1 cellular context compared by ENCODE assay signal in the genomic region with DNA sequence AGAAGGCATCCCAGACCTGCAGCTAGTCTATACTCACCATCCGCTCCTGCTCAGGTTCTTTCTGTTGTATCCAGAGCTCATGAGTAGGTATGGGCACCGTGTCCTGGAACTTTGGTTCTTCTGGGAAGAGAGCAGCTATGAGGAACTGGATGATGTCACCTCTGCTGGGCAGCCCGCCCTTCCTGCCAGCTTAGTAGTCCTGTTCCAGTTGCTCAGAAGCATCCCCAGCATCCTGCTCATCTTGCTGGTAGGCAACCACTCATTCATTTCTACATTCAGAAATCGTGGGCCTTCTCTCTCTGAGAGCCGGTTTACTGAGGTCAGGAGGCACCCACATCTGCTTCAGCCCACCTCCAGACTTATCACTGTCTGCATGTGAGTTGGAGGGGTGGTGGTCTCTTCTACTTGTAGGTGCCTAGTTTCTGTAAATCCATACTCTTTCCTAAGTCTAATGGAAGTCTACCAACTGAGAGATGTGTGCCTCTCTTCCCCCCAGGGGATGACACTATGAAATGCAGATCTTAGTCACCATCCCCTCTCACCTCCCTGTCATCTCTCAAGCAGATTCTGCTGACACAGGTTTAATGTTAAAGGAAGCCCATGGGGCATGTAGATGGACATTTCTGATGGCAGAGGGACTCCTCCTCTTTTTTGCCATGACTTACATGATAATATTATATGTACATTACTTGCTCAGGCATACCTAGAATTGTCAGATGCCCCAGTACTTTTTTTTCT.
TF ChIP-seq lines count a peak whose summit lies in the region.

No MANE protein-coding gene starts in this region.

TF ChIP-seq in HepG2, 621 proteins besides CTCF, POLR2A, EP300 and RAD21:
- no peak for TF ChIP-seq ZNF331 (CRISPR knock-in tag; IDR thresholded peaks at IDR 0.05)
- peak; percentile 84 to 90 for TF ChIP-seq MAFK (conservative IDR thresholded peaks at IDR 0.05 in 1 of 2, IDR thresholded peaks at IDR 0.05 in 1 of 2; ENCODE audit: low read length in 2 of 2)
- no peak for TF ChIP-seq ZNF235 (CRISPR knock-in tag; IDR thresholded peaks at IDR 0.05; ENCODE audit: borderline replicate concordance)
- TF ChIP-seq, protein P1, sequence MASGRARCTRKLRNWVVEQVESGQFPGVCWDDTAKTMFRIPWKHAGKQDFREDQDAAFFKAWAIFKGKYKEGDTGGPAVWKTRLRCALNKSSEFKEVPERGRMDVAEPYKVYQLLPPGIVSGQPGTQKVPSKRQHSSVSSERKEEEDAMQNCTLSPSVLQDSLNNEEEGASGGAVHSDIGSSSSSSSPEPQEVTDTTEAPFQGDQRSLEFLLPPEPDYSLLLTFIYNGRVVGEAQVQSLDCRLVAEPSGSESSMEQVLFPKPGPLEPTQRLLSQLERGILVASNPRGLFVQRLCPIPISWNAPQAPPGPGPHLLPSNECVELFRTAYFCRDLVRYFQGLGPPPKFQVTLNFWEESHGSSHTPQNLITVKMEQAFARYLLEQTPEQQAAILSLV (CRISPR knock-in tag; IDR thresholded peaks at IDR 0.05; ENCODE audit: borderline replicate concordance): no peak
- TF ChIP-seq ZNF329 (CRISPR knock-in tag; IDR thresholded peaks at IDR 0.05; ENCODE audit: low read depth): no peak
- no peak for TF ChIP-seq ZNF121 (CRISPR knock-in tag; IDR thresholded peaks at IDR 0.05)
- TF ChIP-seq ZNF777 (CRISPR knock-in tag; IDR thresholded peaks at IDR 0.05): no peak
- TF ChIP-seq, protein P2, sequence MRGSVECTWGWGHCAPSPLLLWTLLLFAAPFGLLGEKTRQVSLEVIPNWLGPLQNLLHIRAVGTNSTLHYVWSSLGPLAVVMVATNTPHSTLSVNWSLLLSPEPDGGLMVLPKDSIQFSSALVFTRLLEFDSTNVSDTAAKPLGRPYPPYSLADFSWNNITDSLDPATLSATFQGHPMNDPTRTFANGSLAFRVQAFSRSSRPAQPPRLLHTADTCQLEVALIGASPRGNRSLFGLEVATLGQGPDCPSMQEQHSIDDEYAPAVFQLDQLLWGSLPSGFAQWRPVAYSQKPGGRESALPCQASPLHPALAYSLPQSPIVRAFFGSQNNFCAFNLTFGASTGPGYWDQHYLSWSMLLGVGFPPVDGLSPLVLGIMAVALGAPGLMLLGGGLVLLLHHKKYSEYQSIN (CRISPR knock-in tag; IDR thresholded peaks at IDR 0.05; ENCODE audit: borderline replicate concordance): no peak
- no peak for TF ChIP-seq GABPB1 (CRISPR knock-in tag; IDR thresholded peaks at IDR 0.05)
- TF ChIP-seq MAFF (IDR thresholded peaks at IDR 0.05; ENCODE audit: low read depth, low read length): peak; percentile 84
